Comparison of ENCODE assay signal across 11 cellular contexts in genomic region chr7:1558181-1558811, GRCh38. TPM values are rescaled to one million over a fixed set of nuclear protein-coding genes. Genes with fewer than 3 reads are reported as not detected.
DNase-seq lines count a peak whose midpoint lies in the region; ATAC-seq and TF ChIP-seq lines count a peak whose summit lies in the region.
"Had no signal": no experiment of that assay in that cellular context is flagged by ENCODE, and none has a peak within 500 bp of the region (broad histone marks: within the 10 kb centered on the region; RNA-seq: fewer than 3 reads in every experiment).

No MANE protein-coding gene starts in this region.

- no peak overlapping the region for H3K27ac Mint-ChIP-seq in osteocyte (ENCODE audit: unreplicated experiment)

- no peaks in the 10 kb centered on the region for H3K79me2 ChIP-seq in OCI-LY3 (ENCODE audit: low read length)

- no peak overlapping the region for H3K9ac ChIP-seq in OCI-LY3 (ENCODE audit: low read length)

- peaks cover 19% of the 10 kb centered on the region for H3K4me1 Mint-ChIP-seq in osteocyte (ENCODE audit: unreplicated experiment)

- H3K9me3 ChIP-seq in OCI-LY3 (ENCODE audit: insufficient read depth, low read length), result no peaks in the 10 kb centered on the region

- no peaks in the 10 kb centered on the region for H3K27me3 Mint-ChIP-seq in osteocyte (ENCODE audit: unreplicated experiment)

- no peaks in the 10 kb centered on the region for H3K27me3 ChIP-seq in OCI-LY3 (ENCODE audit: low read depth, low read length)

- no peaks in the 10 kb centered on the region for H3K36me3 ChIP-seq in OCI-LY3 (replicated peaks; ENCODE audit: low read depth, low read length)

- no peak for TF ChIP-seq CTCF in OCI-LY3 (IDR thresholded peaks at IDR 0.05; ENCODE audit: low read depth, low read length)
- TF ChIP-seq CTCF in fibroblast of pulmonary artery (IDR thresholded peaks at IDR 0.05; ENCODE audit: low read length, missing control alignments), result peak; percentile 18
- TF ChIP-seq CTCF in osteocyte (IDR thresholded peaks at IDR 0.05), result peak; percentile 19
- no peak for TF ChIP-seq CTCF in GM13976 (IDR thresholded peaks at IDR 0.05; ENCODE audit: borderline replicate concordance, control extremely low read depth, extremely low read depth, insufficient read depth, missing control alignments)

- DNase-seq in DMS114 treated with DMSO at 0.1 percent for 48 hours (lab: John Stamatoyannopoulos, UW; ENCODE audit: unreplicated experiment) (peak; percentile 12), fibroblast of pulmonary artery (ENCODE audit: low read depth) (no peak), osteocyte (ENCODE audit: extremely low spot score, unreplicated experiment) (no peak), posterior vena cava (ENCODE audit: low spot score) (no peak), GM13976 (ENCODE audit: low spot score) (no peak), kidney glomerular epithelial cell (lab: John Stamatoyannopoulos, UW) (no peak)
- DNase-seq: activated gamma-delta T cell treated with Interleukin-2 at 50 U/mL for 16 hours, NCI-H2029 treated with DMSO at 0.1 percent for 48 hours had no signal

- intact Hi-C loops in posterior vena cava (cut with DNase I), result no loop called here

- H2AFZ ChIP-seq in OCI-LY3 (ENCODE audit: low read depth, low read length), result no peak overlapping the region

- H3K4me2 ChIP-seq in OCI-LY3 (ENCODE audit: low read length), result peak overlapping the region; percentile 17; the same call in 1 of the 2 replicates

- H3K4me3 Mint-ChIP-seq in osteocyte (ENCODE audit: unreplicated experiment), result no peak overlapping the region

- H3K4me1 ChIP-seq in OCI-LY3 (ENCODE audit: low read length), result peaks cover 11% of the 10 kb centered on the region

- ATAC-seq in GM19467 (IDR thresholded peaks at IDR 0.05; ENCODE audit: unreplicated experiment), result no peak

- H3K27ac ChIP-seq in OCI-LY3 (ENCODE audit: low read length), result no peak overlapping the region

- H3K4me3 ChIP-seq in OCI-LY3 (ENCODE audit: low read length), result no peak overlapping the region
- H3K4me3 ChIP-seq in fibroblast of pulmonary artery (replicated peaks; ENCODE audit: low read depth, low read length), result no peak overlapping the region
- H3K4me3 ChIP-seq: lung had no signal

- no peaks in the 10 kb centered on the region for H3K36me3 Mint-ChIP-seq in osteocyte (ENCODE audit: unreplicated experiment)

- no peaks in the 10 kb centered on the region for H4K20me1 ChIP-seq in OCI-LY3 (ENCODE audit: insufficient read depth, low read length)

- no peaks in the 10 kb centered on the region for H3K9me3 Mint-ChIP-seq in osteocyte (ENCODE audit: unreplicated experiment)

- in situ Hi-C loops in GM13976 (cut with MboI; ENCODE audit: low sequenced_read_pairs, unreplicated experiment), result no loop called here

RNA-seq across cellular contexts. Expression of gene TMEM184A, which starts 2.3 kb away (rescaled TPM):
- 0.27 and 0.29 TPM in 2 replicates for total RNA-seq in osteocyte
- total RNA-seq in posterior vena cava, result not detected

RNA-seq across cellular contexts. Expression of gene PSMG3, which starts 11.5 kb away (rescaled TPM):
- 25.6 and 28.9 TPM in 2 replicates for total RNA-seq in osteocyte
- total RNA-seq in posterior vena cava, result 10 to 100 TPM; 13.9 to 19.0 TPM

RNA-seq across cellular contexts. Expression of gene MAFK, which starts 27.8 kb away (rescaled TPM):
- total RNA-seq in osteocyte (19.9 and 23.0 TPM in 2 replicates), posterior vena cava (100 to 1,000 TPM in 1 of 2 donors, 10 to 100 TPM in 1; 49.4 to 138 TPM)

RNA-seq across cellular contexts. Expression of gene INTS1, which starts 54.1 kb away (rescaled TPM):
- total RNA-seq in osteocyte (111 and 121 TPM in 2 replicates), posterior vena cava (10 to 100 TPM; 50.3 to 55.1 TPM)

Comparison
In these comparisons a context has a peak if more than half of its experiments do, and no peak if none do; other contexts are left out.
1. CTCF ChIP-seq: peak in fibroblast of pulmonary artery (single experiment) and osteocyte (single experiment); none in OCI-LY3 (single experiment) and GM13976 (single experiment).